ENCODE assay signal across 1 cellular context in the genomic region with DNA sequence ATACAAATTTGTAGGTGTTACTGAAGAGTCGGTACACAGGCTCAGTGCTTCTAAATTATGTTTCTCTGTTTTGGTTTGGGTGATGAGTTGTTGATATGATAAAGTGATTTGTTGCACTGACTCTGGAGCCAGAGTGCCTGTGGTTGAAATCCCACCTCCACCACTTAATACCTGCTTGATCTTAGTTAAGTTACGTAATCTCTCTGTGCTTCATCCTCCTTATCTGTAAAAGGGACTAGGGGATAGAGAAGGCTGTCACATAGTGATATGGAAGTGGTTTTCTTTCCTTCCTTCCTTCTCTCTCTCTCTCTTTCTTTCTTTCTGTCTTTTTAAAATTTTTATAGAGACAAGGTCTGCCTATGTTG.
TF ChIP-seq lines count a peak whose summit lies in the region.

No MANE protein-coding gene starts in this region.

TF ChIP-seq in SK-N-SH, 30 proteins besides CTCF, POLR2A, EP300 and RAD21 (continued from another document):
- TF ChIP-seq, protein P1, sequence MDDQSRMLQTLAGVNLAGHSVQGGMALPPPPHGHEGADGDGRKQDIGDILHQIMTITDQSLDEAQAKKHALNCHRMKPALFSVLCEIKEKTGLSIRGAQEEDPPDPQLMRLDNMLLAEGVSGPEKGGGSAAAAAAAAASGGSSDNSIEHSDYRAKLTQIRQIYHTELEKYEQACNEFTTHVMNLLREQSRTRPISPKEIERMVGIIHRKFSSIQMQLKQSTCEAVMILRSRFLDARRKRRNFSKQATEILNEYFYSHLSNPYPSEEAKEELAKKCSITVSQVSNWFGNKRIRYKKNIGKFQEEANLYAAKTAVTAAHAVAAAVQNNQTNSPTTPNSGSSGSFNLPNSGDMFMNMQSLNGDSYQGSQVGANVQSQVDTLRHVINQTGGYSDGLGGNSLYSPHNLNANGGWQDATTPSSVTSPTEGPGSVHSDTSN (IDR thresholded peaks at IDR 0.05), result no peak
- TF ChIP-seq YY1 (IDR thresholded peaks at IDR 0.05; ENCODE audit: low read depth) (no peak), GATA2 (CRISPR knock-in tag; IDR thresholded peaks at IDR 0.05) (no peak), RCOR1 (IDR thresholded peaks at IDR 0.05; ENCODE audit: low read length) (no peak), FOXM1 (IDR thresholded peaks at IDR 0.05; ENCODE audit: low read depth) (no peak), TAF1 (IDR thresholded peaks at IDR 0.05; ENCODE audit: borderline replicate concordance, low read depth, low read length) (no peak)
- TF ChIP-seq, protein P2, sequence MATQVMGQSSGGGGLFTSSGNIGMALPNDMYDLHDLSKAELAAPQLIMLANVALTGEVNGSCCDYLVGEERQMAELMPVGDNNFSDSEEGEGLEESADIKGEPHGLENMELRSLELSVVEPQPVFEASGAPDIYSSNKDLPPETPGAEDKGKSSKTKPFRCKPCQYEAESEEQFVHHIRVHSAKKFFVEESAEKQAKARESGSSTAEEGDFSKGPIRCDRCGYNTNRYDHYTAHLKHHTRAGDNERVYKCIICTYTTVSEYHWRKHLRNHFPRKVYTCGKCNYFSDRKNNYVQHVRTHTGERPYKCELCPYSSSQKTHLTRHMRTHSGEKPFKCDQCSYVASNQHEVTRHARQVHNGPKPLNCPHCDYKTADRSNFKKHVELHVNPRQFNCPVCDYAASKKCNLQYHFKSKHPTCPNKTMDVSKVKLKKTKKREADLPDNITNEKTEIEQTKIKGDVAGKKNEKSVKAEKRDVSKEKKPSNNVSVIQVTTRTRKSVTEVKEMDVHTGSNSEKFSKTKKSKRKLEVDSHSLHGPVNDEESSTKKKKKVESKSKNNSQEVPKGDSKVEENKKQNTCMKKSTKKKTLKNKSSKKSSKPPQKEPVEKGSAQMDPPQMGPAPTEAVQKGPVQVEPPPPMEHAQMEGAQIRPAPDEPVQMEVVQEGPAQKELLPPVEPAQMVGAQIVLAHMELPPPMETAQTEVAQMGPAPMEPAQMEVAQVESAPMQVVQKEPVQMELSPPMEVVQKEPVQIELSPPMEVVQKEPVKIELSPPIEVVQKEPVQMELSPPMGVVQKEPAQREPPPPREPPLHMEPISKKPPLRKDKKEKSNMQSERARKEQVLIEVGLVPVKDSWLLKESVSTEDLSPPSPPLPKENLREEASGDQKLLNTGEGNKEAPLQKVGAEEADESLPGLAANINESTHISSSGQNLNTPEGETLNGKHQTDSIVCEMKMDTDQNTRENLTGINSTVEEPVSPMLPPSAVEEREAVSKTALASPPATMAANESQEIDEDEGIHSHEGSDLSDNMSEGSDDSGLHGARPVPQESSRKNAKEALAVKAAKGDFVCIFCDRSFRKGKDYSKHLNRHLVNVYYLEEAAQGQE (IDR thresholded peaks at IDR 0.05; ENCODE audit: low read depth, low read length), result no peak
- TF ChIP-seq, protein P3, sequence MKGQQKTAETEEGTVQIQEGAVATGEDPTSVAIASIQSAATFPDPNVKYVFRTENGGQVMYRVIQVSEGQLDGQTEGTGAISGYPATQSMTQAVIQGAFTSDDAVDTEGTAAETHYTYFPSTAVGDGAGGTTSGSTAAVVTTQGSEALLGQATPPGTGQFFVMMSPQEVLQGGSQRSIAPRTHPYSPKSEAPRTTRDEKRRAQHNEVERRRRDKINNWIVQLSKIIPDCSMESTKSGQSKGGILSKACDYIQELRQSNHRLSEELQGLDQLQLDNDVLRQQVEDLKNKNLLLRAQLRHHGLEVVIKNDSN (IDR thresholded peaks at IDR 0.05; ENCODE audit: borderline replicate concordance, low read depth), result no peak
- TF ChIP-seq, protein P4, sequence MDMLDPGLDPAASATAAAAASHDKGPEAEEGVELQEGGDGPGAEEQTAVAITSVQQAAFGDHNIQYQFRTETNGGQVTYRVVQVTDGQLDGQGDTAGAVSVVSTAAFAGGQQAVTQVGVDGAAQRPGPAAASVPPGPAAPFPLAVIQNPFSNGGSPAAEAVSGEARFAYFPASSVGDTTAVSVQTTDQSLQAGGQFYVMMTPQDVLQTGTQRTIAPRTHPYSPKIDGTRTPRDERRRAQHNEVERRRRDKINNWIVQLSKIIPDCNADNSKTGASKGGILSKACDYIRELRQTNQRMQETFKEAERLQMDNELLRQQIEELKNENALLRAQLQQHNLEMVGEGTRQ (IDR thresholded peaks at IDR 0.05; ENCODE audit: borderline replicate concordance, low read depth, low read length), result no peak
- TF ChIP-seq, protein P5, sequence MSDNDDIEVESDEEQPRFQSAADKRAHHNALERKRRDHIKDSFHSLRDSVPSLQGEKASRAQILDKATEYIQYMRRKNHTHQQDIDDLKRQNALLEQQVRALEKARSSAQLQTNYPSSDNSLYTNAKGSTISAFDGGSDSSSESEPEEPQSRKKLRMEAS (IDR thresholded peaks at IDR 0.05; ENCODE audit: low read depth), result no peak
- TF ChIP-seq, protein P6, sequence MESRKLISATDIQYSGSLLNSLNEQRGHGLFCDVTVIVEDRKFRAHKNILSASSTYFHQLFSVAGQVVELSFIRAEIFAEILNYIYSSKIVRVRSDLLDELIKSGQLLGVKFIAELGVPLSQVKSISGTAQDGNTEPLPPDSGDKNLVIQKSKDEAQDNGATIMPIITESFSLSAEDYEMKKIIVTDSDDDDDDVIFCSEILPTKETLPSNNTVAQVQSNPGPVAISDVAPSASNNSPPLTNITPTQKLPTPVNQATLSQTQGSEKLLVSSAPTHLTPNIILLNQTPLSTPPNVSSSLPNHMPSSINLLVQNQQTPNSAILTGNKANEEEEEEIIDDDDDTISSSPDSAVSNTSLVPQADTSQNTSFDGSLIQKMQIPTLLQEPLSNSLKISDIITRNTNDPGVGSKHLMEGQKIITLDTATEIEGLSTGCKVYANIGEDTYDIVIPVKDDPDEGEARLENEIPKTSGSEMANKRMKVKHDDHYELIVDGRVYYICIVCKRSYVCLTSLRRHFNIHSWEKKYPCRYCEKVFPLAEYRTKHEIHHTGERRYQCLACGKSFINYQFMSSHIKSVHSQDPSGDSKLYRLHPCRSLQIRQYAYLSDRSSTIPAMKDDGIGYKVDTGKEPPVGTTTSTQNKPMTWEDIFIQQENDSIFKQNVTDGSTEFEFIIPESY (IDR thresholded peaks at IDR 0.05; ENCODE audit: borderline replicate concordance, low read depth), result no peak
